ENCODE assay signal across 8 cellular contexts in the genomic region with DNA sequence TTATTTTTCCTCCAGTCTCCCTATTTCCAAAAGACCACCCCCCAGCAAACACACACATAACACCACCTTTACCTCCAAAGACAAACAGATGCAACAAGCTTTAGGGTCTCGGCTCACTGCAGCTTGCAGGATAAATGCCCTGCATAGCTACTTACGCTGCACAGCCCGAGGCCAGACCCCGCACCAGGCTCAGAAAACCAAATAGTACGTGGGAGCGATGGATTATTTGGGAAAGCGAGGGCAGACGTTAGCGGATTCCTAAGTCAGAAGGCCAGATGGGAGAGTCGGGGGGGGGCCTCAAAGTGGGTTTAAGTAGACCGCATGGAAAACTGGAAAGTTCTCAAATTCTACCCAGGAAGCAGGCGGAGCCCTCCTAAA. TPM values are rescaled to one million over a fixed set of nuclear protein-coding genes. Genes with fewer than 3 reads are reported as not detected.
A peak's percentile ranks its signal among the peaks of the same experiment; 100 is the strongest.
DNase-seq lines count a peak whose midpoint lies in the region; TF ChIP-seq lines count a peak whose summit lies in the region.

No MANE protein-coding gene starts in this region.

- peak overlapping the region; percentile 90 for H3K4me2 ChIP-seq in mesenchymal stem cell (ENCODE audit: low read length, poor library complexity, severe bottlenecking)

- H3K4ac ChIP-seq in mesenchymal stem cell (ENCODE audit: low read depth in 1 of 2, low read length in 2 of 2) = peak overlapping the region; percentile 83 to 93

- peaks cover 17% of the 10 kb centered on the region for H3K4me1 ChIP-seq in Caco-2
- H3K4me1 ChIP-seq in mesenchymal stem cell (ENCODE audit: control insufficient read depth, insufficient read depth, low read depth, low read length) = peaks cover 10% of the 10 kb centered on the region
- H3K4me1 ChIP-seq in uterus = peaks cover 11 to 13% of the 10 kb centered on the region in 2 donors

- H3K18ac ChIP-seq in mesenchymal stem cell (ENCODE audit: low read depth in 1 of 2, low read length in 2 of 2) = peak overlapping the region; percentile 94 to 99

- TF ChIP-seq POLR2A in NB4 (IDR thresholded peaks at IDR 0.05; ENCODE audit: extremely low read depth, insufficient read length) = no peak
- TF ChIP-seq POLR2A in uterus (IDR thresholded peaks at IDR 0.05) = no peak

- H3K9me3 Mint-ChIP-seq in Caco-2 (ENCODE audit: unreplicated experiment) = no peaks in the 10 kb centered on the region

- H3K27me3 ChIP-seq in Caco-2 (replicated peaks; ENCODE audit: control insufficient read depth, insufficient read depth, low read length) = no peaks in the 10 kb centered on the region
- H3K27me3 ChIP-seq in mesenchymal stem cell (ENCODE audit: control insufficient read depth in 1 of 2, insufficient read depth in 1 of 2, low read length in 2 of 2) = no peaks in the 10 kb centered on the region
- H3K27me3 ChIP-seq in uterus = no peaks in the 10 kb centered on the region

- peak overlapping the region; percentile 34 for H4K91ac ChIP-seq in mesenchymal stem cell (ENCODE audit: low read length)

- H4K8ac ChIP-seq in mesenchymal stem cell (ENCODE audit: low read length) = peak overlapping the region; percentile 97

- H3K4me3 ChIP-seq in Caco-2 (ENCODE audit: low read depth, low read length) = peak overlapping the region; percentile 99
- H3K4me3 ChIP-seq in NB4 (ENCODE audit: low read depth, low read length) = peak overlapping the region; percentile 89
- H3K4me3 ChIP-seq in mesenchymal stem cell (ENCODE audit: insufficient read depth in 1 of 2, low read depth in 1 of 2, low read length in 2 of 2) = peak overlapping the region; percentile 96 to 99
- peak overlapping the region; percentile 97 to 99 for H3K4me3 ChIP-seq in uterus

- no TSS peak for BruUV-seq in Caco-2 (replicated peaks; lab: Mats Ljungman, UMichigan)

- H2BK120ac ChIP-seq in mesenchymal stem cell (ENCODE audit: low read depth, low read length) = peak overlapping the region; percentile 85

- H2AFZ ChIP-seq in mesenchymal stem cell (ENCODE audit: low read depth, low read length) = peak overlapping the region; percentile 95

- no peaks in the 10 kb centered on the region for H3K27me3 Mint-ChIP-seq in Caco-2 (ENCODE audit: insufficient read depth, unreplicated experiment)

- peak overlapping the region; percentile 24 for H2BK5ac ChIP-seq in mesenchymal stem cell (ENCODE audit: low read depth, low read length, poor library complexity, severe bottlenecking)

- H3K27ac ChIP-seq in caudate nucleus (ENCODE audit: low read depth, low read length) (peak overlapping the region; percentile 93), mesenchymal stem cell (ENCODE audit: low read length, poor library complexity, severe bottlenecking) (no peak overlapping the region), uterus (peak overlapping the region; percentile 80 to 85)

- no peak for DNase-seq in Caco-2
- no peak for DNase-seq in NB4 (ENCODE audit: low read depth)
- no peak for DNase-seq in caudate nucleus (lab: John Stamatoyannopoulos, UW)
- DNase-seq in mesenchymal stem cell = no peak
- no peak for DNase-seq in uterus
- DNase-seq in NCI-H128 (lab: John Stamatoyannopoulos, UW; ENCODE audit: unreplicated experiment) = no peak
- no peak for DNase-seq in islet precursor cell
- DNase-seq in RPMI8226 = no peak

- H3K79me1 ChIP-seq in mesenchymal stem cell (replicated peaks; ENCODE audit: low read length, poor library complexity, severe bottlenecking) = peaks cover 11% of the 10 kb centered on the region

- TF ChIP-seq CTCF in Caco-2 (IDR thresholded peaks at IDR 0.05; ENCODE audit: insufficient read depth in 1 of 2, low read depth in 1 of 2, low read length in 1 of 2, severe bottlenecking in 1 of 2, unreplicated experiment in 1 of 2) = no peak
- no peak for TF ChIP-seq CTCF in NB4 (IDR thresholded peaks at IDR 0.05; ENCODE audit: low read depth, low read length)
- TF ChIP-seq CTCF in uterus (IDR thresholded peaks at IDR 0.05) = no peak

- H3K36me3 Mint-ChIP-seq in Caco-2 (ENCODE audit: insufficient read depth, unreplicated experiment) = peaks cover 2% of the 10 kb centered on the region

- peak overlapping the region in 1 of 2 experiments; percentile 47 for H2BK12ac ChIP-seq in mesenchymal stem cell (ENCODE audit: low read length in 2 of 2)

- peak overlapping the region in 1 of 2 experiments; percentile 84 for H3K23ac ChIP-seq in mesenchymal stem cell (ENCODE audit: low read length in 2 of 2)

- H3K36me3 ChIP-seq in Caco-2 (ENCODE audit: control insufficient read depth, insufficient read depth, low read length) (no peaks in the 10 kb centered on the region; the same call in 1 of the 2 replicates), mesenchymal stem cell (ENCODE audit: control insufficient read depth in 1 of 2, insufficient read depth in 2 of 2, low read depth in 1 of 2, low read length in 2 of 2) (peaks cover 5 to 18% of the 10 kb centered on the region in 2 experiments), uterus (no peaks in the 10 kb centered on the region)

- peak overlapping the region; percentile 88 for H3K4me3 Mint-ChIP-seq in Caco-2 (ENCODE audit: unreplicated experiment)

- H2AK5ac ChIP-seq in mesenchymal stem cell (ENCODE audit: low read length, severe bottlenecking) = peak overlapping the region; percentile 68

- peak overlapping the region; percentile 73 for H2BK15ac ChIP-seq in mesenchymal stem cell (ENCODE audit: low read depth, poor library complexity, severe bottlenecking)

- POLR2A ChIA-PET in Caco-2 (lab: Charles Lee) = interaction anchor here (0.7 kb wide), 1 partner anchor 16 kb away, joined by 4 read pairs; no protein-coding TSS in a partner anchor

- intact Hi-C loops in Caco-2 (cut with micrococcal nuclease; ENCODE audit: unreplicated experiment) (loop anchor here (1.0 to 2.0 kb wide), 2 partner anchors 33 to 39 kb away; a partner anchor contains a TSS), uterus (cut with DNase I; ENCODE audit: low total_unique reads) (no loop called here)

- H3K9me3 ChIP-seq in Caco-2 (no peaks in the 10 kb centered on the region), mesenchymal stem cell (ENCODE audit: control insufficient read depth, low read length) (no peaks in the 10 kb centered on the region), uterus (no peaks in the 10 kb centered on the region)

- H3K9ac ChIP-seq in mesenchymal stem cell (ENCODE audit: low read length) = peak overlapping the region; percentile 97

- H3K4me1 Mint-ChIP-seq in Caco-2 (ENCODE audit: low read depth, unreplicated experiment) = peaks cover 2% of the 10 kb centered on the region

- CTCF ChIA-PET in Caco-2 (lab: Charles Lee) = no interaction called here

- WGBS in mesenchymal stem cell = 2% methylated on average over 9 of the region's 12 CpGs

- peak overlapping the region; percentile 83 for H3K27ac Mint-ChIP-seq in Caco-2 (ENCODE audit: unreplicated experiment)

- peak overlapping the region in 1 of 2 experiments; percentile 59 for H3K14ac ChIP-seq in mesenchymal stem cell (ENCODE audit: low read length in 2 of 2)

RNA-seq across cellular contexts. Expression of a gene that starts 0.4 kb away (rescaled TPM):
- total RNA-seq in Caco-2 (2022) (44.3 and 48.1 TPM in 2 replicates), uterus (10 to 100 TPM in 3 of 4 donors, 1 to 10 TPM in 1; 6.1 to 35.8 (median 33.0) TPM)
- 57.5 TPM for polyA plus RNA-seq in mesenchymal stem cell (2013, experiment 1 of 2)
- polyA plus RNA-seq in mesenchymal stem cell (2013, experiment 2 of 2) = 62.7 TPM

RNA-seq across cellular contexts. Expression of a gene that starts 33.7 kb away (rescaled TPM):
- total RNA-seq in Caco-2 (2022) (0.77 and 0.95 TPM in 2 replicates), uterus (not detected)
- polyA plus RNA-seq in mesenchymal stem cell (2013, experiment 1 of 2) = not detected
- not detected for polyA plus RNA-seq in mesenchymal stem cell (2013, experiment 2 of 2)

RNA-seq across cellular contexts. Expression of a gene that starts 40.8 kb away (rescaled TPM):
- total RNA-seq in Caco-2 (2022) (19.7 and 20.4 TPM in 2 replicates), uterus (10 to 100 TPM; 14.1 to 62.1 (median 41.7) TPM)
- 37.8 TPM for polyA plus RNA-seq in mesenchymal stem cell (2013, experiment 1 of 2)
- polyA plus RNA-seq in mesenchymal stem cell (2013, experiment 2 of 2) = 40.1 TPM
